In the genomic region with DNA sequence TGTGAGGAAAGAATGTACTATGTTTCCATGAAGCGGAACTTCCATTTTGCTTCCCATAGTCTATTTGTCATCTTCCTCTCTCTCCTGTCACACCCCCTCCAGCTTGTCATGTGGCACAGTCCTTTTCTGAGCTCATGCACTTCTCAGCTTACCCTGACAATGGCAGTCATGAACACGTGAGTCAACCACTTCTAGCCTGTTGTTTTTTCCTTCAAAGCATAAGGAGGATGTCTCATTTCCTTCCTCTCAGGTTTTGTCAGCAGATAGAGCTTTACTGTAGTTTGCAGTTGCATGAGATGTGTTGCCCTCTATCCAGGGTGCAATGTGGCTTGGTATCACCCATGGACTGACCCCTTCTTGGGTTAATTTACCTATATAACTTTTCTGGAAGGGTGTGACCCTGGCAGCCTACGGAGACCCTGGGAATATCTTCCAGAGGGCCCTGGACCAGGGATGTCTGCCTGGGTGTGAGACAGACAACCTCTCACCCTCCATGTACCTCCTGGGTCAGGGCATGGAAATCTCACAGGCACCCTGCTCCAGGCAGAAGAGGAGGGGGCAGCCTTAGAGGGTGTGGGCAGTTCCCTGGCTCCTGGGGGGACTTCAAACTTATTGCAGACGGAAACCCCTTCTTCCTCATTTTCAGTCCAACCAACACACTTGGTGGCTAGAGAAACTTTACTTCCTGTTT, we compare ENCODE assay signal across 8 cellular contexts. TPM values are rescaled to one million over a fixed set of nuclear protein-coding genes. Genes with fewer than 3 reads are reported as not detected.
DNase-seq lines count a peak whose midpoint lies in the region; ATAC-seq and TF ChIP-seq lines count a peak whose summit lies in the region.

No MANE protein-coding gene starts in this region.

- peaks cover 10% of the 10 kb centered on the region for H3K36me3 Mint-ChIP-seq in activated T-helper 2 cell treated with anti-CD3 and anti-CD28 coated beads, Interferon-gamma antibody, Interleukin-2, Interleukin-4, amounts not matched to agents 10 μg/mL and 5 μg/mL and 100 μg/mL, durations not matched to agents 14 hours and 24 hours and 36 hours (ENCODE audit: low read depth)

- H3K4me3 ChIP-seq in Peyer's patch = no peak overlapping the region

- no peaks in the 10 kb centered on the region for H3K36me3 ChIP-seq in Peyer's patch

- H3K27ac ChIP-seq in Peyer's patch = peak overlapping the region; percentile 37 to 80 (median 62)

- H3K4me1 Mint-ChIP-seq in activated T-helper 2 cell treated with anti-CD3 and anti-CD28 coated beads, Interferon-gamma antibody, Interleukin-2, Interleukin-4, amounts not matched to agents 10 μg/mL and 5 μg/mL and 100 μg/mL, durations not matched to agents 14 hours and 24 hours and 36 hours (ENCODE audit: low read depth) = peaks cover 49% of the 10 kb centered on the region

- peaks cover 0 to 13% (median 10%) of the 10 kb centered on the region in 4 donors for H3K4me1 ChIP-seq in Peyer's patch

- peaks cover 5% of the 10 kb centered on the region for H3K9me3 Mint-ChIP-seq in activated T-helper 2 cell treated with anti-CD3 and anti-CD28 coated beads, Interferon-gamma antibody, Interleukin-2, Interleukin-4, amounts not matched to agents 10 μg/mL and 5 μg/mL and 100 μg/mL, durations not matched to agents 14 hours and 24 hours and 36 hours

- no peaks in the 10 kb centered on the region for H3K9me3 ChIP-seq in Peyer's patch

- no peak for TF ChIP-seq CTCF in Peyer's patch (IDR thresholded peaks at IDR 0.05)

- H3K27me3 ChIP-seq in Peyer's patch = no peaks in the 10 kb centered on the region

- intact Hi-C loops in activated T-helper 2 cell treated with anti-CD3 and anti-CD28 coated beads, Interferon-gamma antibody, Interleukin-2, Interleukin-4, amounts not matched to agents 10 μg/mL and 5 μg/mL and 100 μg/mL, durations not matched to agents 14 hours and 24 hours and 36 hours (cut with micrococcal nuclease) = loop anchor here (1.0 to 10.0 kb wide), 8 partner anchors 8 to 882 kb away; a partner anchor contains a TSS
- intact Hi-C loops in Right ventricle myocardium superior (cut with DNase I) = loop anchor here (10.0 kb wide), 2 partner anchors 155 to 885 kb away; a partner anchor contains a TSS

- peak overlapping the region; percentile 67 for H3K4me3 Mint-ChIP-seq in activated T-helper 2 cell treated with anti-CD3 and anti-CD28 coated beads, Interferon-gamma antibody, Interleukin-2, Interleukin-4, amounts not matched to agents 10 μg/mL and 5 μg/mL and 100 μg/mL, durations not matched to agents 14 hours and 24 hours and 36 hours (ENCODE audit: low read depth)

- peaks cover 5% of the 10 kb centered on the region for H3K27me3 Mint-ChIP-seq in activated T-helper 2 cell treated with anti-CD3 and anti-CD28 coated beads, Interferon-gamma antibody, Interleukin-2, Interleukin-4, amounts not matched to agents 10 μg/mL and 5 μg/mL and 100 μg/mL, durations not matched to agents 14 hours and 24 hours and 36 hours (ENCODE audit: low read depth)

- no peak for TF ChIP-seq POLR2A in Peyer's patch (IDR thresholded peaks at IDR 0.05)

- peak overlapping the region; percentile 96 for H3K27ac Mint-ChIP-seq in activated T-helper 2 cell treated with anti-CD3 and anti-CD28 coated beads, Interferon-gamma antibody, Interleukin-2, Interleukin-4, amounts not matched to agents 10 μg/mL and 5 μg/mL and 100 μg/mL, durations not matched to agents 14 hours and 24 hours and 36 hours

- DNase-seq in ELR (ENCODE audit: low read depth) (peak; percentile 98), Peyer's patch (peak in 2 of 3 donors; percentile 81 to 83), Right ventricle myocardium superior (peak; percentile 54)
- peak; percentile 76 for DNase-seq in activated T-helper 2 cell treated with anti-CD3 and anti-CD28 coated beads, Interferon-gamma antibody, Interleukin-2, Interleukin-4, amounts not matched to agents 10 μg/mL and 5 μg/mL and 100 μg/mL, durations not matched to agents 14 hours and 24 hours and 36 hours (ENCODE audit: low spot score)
- DNase-seq in stimulated activated CD4-positive, alpha-beta T cell treated with anti-CD3 and anti-CD28 coated beads, Interleukin-12 subunit alpha, Interleukin-12 subunit beta, amount 100 ng/mL, for 24 hours (ENCODE audit: low read depth in 2 of 2) = peak; percentile 51 to 52

- peak; percentile 26 for ATAC-seq in HG02798 (IDR thresholded peaks at IDR 0.05; ENCODE audit: poor library complexity, unreplicated experiment)
- peak; percentile 63 for ATAC-seq in Right ventricle myocardium superior (ENCODE audit: poor library complexity)
- ATAC-seq in HG03571 (IDR thresholded peaks at IDR 0.05; ENCODE audit: unreplicated experiment) = no peak
- ATAC-seq in HG02571 (IDR thresholded peaks at IDR 0.05; ENCODE audit: unreplicated experiment) = no peak

RNA-seq across cellular contexts. Expression of a gene that starts 4.0 kb away (rescaled TPM):
- total RNA-seq in Peyer's patch = 10 to 100 TPM; 10.6 to 51.2 (median 12.0) TPM
- 58.5 and 68.5 TPM in 2 replicates for total RNA-seq in activated T-helper 2 cell treated with anti-CD3 and anti-CD28 coated beads, Interferon-gamma antibody, Interleukin-2, Interleukin-4, amounts not matched to agents 10 μg/mL and 5 μg/mL and 100 μg/mL, durations not matched to agents 14 hours and 24 hours and 36 hours
- 4.4 TPM for total RNA-seq in Right ventricle myocardium superior

Comparison
In these comparisons a context has a peak if more than half of its experiments do, and no peak if none do; other contexts are left out.
1. ATAC-seq: peak in HG02798 (single experiment) and Right ventricle myocardium superior (single experiment); none in HG03571 (single experiment) and HG02571 (single experiment).
2. Peak in every context shown above with its lines, with median percentiles within 50 percentile points of each other: DNase-seq.